ENCODE assay signal across 7 cellular contexts in the genomic region with DNA sequence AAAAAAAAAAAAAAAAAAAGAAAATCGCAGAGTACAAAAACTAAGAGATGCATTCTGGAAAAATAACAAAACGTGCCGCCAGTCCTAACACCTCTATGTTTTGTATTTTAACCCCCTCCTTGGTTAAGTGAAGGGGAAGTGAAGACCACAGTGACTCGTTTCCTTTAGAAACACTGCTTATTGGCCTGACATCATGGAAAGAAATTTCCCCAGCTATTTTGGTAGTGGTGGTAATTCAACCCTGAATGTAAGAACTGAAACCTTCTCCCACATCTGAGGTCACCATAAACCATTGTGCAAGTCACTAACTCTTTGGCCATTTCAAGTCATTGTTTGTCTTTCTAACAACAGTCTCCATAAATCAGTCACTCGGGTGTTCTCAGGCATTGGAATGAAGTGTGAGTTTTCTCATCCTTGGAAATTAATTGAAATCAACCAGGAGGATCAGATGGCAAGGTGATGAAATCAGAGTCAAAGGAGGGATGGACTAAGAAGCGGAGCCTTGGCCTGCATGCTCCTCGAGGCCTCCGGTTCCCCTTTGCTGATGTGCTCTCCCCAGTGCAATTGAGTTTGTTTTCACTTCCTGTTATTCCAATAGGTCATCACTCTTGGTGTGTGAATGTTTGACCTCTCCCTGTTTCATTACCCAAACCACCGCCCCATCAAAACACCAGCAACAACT.
DNase-seq lines count a peak whose midpoint lies in the region; ATAC-seq and FAIRE-seq lines count a peak whose summit lies in the region.

No MANE protein-coding gene starts in this region.

- CTCF ChIA-PET in activated naive CD4-positive, alpha-beta T cell treated with anti-CD3 and anti-CD28 coated beads, Interleukin-2, amount 10 ng/mL, durations not matched to agents 7 days and 5 days (lab: Charles Lee) = interaction anchor here (0.8 kb wide), 1 partner anchor 53 kb away, joined by 4 read pairs; no protein-coding TSS in a partner anchor

- H3K27ac Mint-ChIP-seq in activated naive CD4-positive, alpha-beta T cell treated with anti-CD3 and anti-CD28 coated beads, Interleukin-2, amount 10 ng/mL, durations not matched to agents 7 days and 5 days = peak overlapping the region; percentile 84
- H3K27ac Mint-ChIP-seq in stimulated activated naive B cell treated with anti-CD40 and anti-IgM and Interleukin-4, amounts not matched to agents 10 μg/mL and 1 μg/mL and 100 μg/mL, for 72 hours = peak overlapping the region; percentile 99

- H3K4me3 Mint-ChIP-seq in activated naive CD4-positive, alpha-beta T cell treated with anti-CD3 and anti-CD28 coated beads, Interleukin-2, amount 10 ng/mL, durations not matched to agents 7 days and 5 days = no peak overlapping the region
- peak overlapping the region; percentile 48 to 58 for H3K4me3 Mint-ChIP-seq in stimulated activated naive B cell treated with anti-CD40 and anti-IgM and Interleukin-4, amounts not matched to agents 10 μg/mL and 1 μg/mL and 100 μg/mL, for 72 hours

- peak; percentile 97 for FAIRE-seq in GM18507 (lab: Jason Lieb, UNC)

- peak; percentile 89 for ATAC-seq in GM21447 (IDR thresholded peaks at IDR 0.05; ENCODE audit: unreplicated experiment)
- peak; percentile 93 for ATAC-seq in HG03571 (IDR thresholded peaks at IDR 0.05; ENCODE audit: unreplicated experiment)
- peak; percentile 89 to 91 for ATAC-seq in stimulated activated naive B cell treated with anti-CD40 and anti-IgM and Interleukin-4, amounts not matched to agents 10 μg/mL and 1 μg/mL and 100 μg/mL, for 72 hours (replicated peaks)

- peaks cover 6% of the 10 kb centered on the region for H3K36me3 Mint-ChIP-seq in activated naive CD4-positive, alpha-beta T cell treated with anti-CD3 and anti-CD28 coated beads, Interleukin-2, amount 10 ng/mL, durations not matched to agents 7 days and 5 days
- H3K36me3 Mint-ChIP-seq in stimulated activated naive B cell treated with anti-CD40 and anti-IgM and Interleukin-4, amounts not matched to agents 10 μg/mL and 1 μg/mL and 100 μg/mL, for 72 hours = peaks cover 13 to 17% of the 10 kb centered on the region in 2 donors

- H3K27me3 Mint-ChIP-seq in activated naive CD4-positive, alpha-beta T cell treated with anti-CD3 and anti-CD28 coated beads, Interleukin-2, amount 10 ng/mL, durations not matched to agents 7 days and 5 days = no peaks in the 10 kb centered on the region
- no peaks in the 10 kb centered on the region for H3K27me3 Mint-ChIP-seq in stimulated activated naive B cell treated with anti-CD40 and anti-IgM and Interleukin-4, amounts not matched to agents 10 μg/mL and 1 μg/mL and 100 μg/mL, for 72 hours

- peaks cover 35% of the 10 kb centered on the region for H3K4me1 Mint-ChIP-seq in activated naive CD4-positive, alpha-beta T cell treated with anti-CD3 and anti-CD28 coated beads, Interleukin-2, amount 10 ng/mL, durations not matched to agents 7 days and 5 days
- H3K4me1 Mint-ChIP-seq in stimulated activated naive B cell treated with anti-CD40 and anti-IgM and Interleukin-4, amounts not matched to agents 10 μg/mL and 1 μg/mL and 100 μg/mL, for 72 hours = peaks cover 41 to 80% of the 10 kb centered on the region in 2 donors

- peaks cover 6% of the 10 kb centered on the region for H3K9me3 Mint-ChIP-seq in activated naive CD4-positive, alpha-beta T cell treated with anti-CD3 and anti-CD28 coated beads, Interleukin-2, amount 10 ng/mL, durations not matched to agents 7 days and 5 days
- H3K9me3 Mint-ChIP-seq in stimulated activated naive B cell treated with anti-CD40 and anti-IgM and Interleukin-4, amounts not matched to agents 10 μg/mL and 1 μg/mL and 100 μg/mL, for 72 hours = peaks cover 3 to 12% of the 10 kb centered on the region in 2 donors

- peak; percentile 62 for DNase-seq in GM18507 (ENCODE audit: extremely low spot score, insufficient read length, low read depth)
- DNase-seq in activated naive CD4-positive, alpha-beta T cell treated with anti-CD3 and anti-CD28 coated beads, Interleukin-2, amount 10 ng/mL, durations not matched to agents 7 days and 5 days = peak; percentile 31
- DNase-seq in stimulated activated naive B cell treated with anti-CD40 and anti-IgM and Interleukin-4, amounts not matched to agents 10 μg/mL and 1 μg/mL and 100 μg/mL, for 72 hours = peak; percentile 75
- no peak for DNase-seq in A172 (ENCODE audit: low spot score)
- DNase-seq in NCI-H524 treated with DMSO at 0.1 percent for 48 hours (lab: John Stamatoyannopoulos, UW) = no peak

Comparison
In these comparisons a context has a peak if more than half of its experiments do, and no peak if none do; other contexts are left out.
1. DNase-seq: peak in GM18507 (single experiment), activated naive CD4-positive, alpha-beta T cell treated with anti-CD3 and anti-CD28 coated beads, Interleukin-2, amount 10 ng/mL, durations not matched to agents 7 days and 5 days (single experiment) and stimulated activated naive B cell treated with anti-CD40 and anti-IgM and Interleukin-4, amounts not matched to agents 10 μg/mL and 1 μg/mL and 100 μg/mL, for 72 hours (single experiment); none in A172 (single experiment) and NCI-H524 treated with DMSO at 0.1 percent for 48 hours (single experiment).
2. Peak in every context shown above with its lines, with median percentiles within 50 percentile points of each other: ATAC-seq.